In the genomic region with DNA sequence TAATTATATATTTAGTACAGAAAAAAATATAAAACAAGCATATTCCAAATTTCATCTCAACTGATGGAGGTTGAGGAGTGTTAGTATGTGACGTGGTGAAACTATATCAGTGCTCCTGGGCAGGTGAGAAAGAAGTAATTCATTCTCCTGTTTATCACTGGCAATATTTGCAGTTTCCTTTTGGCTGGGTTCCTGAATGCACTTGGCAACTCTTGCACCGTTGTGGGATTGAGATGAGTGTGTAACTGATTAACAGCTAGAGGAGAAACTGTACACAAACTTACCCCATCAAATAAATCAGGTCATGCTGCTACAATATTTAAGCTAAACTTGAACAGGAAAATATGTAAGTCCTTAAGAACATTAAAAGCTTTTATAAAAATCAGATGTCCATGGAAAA, we compare ENCODE assay signal across 23 cellular contexts. TPM values are rescaled to one million over a fixed set of nuclear protein-coding genes. Genes with fewer than 3 reads are reported as not detected.
A peak's percentile ranks its signal among the peaks of the same experiment; 100 is the strongest.
DNase-seq lines count a peak whose midpoint lies in the region; ATAC-seq and TF ChIP-seq lines count a peak whose summit lies in the region.
"Had no signal": no experiment of that assay in that cellular context is flagged by ENCODE, and none has a peak within 500 bp of the region (broad histone marks: within the 10 kb centered on the region; RNA-seq: fewer than 3 reads in every experiment).

No MANE protein-coding gene starts in this region.

- WGBS in stomach, 5 donors, result 17 to 29% (median 20%) methylated on average over 2 of the region's 2 CpGs

- no peak for TF ChIP-seq POLR2A in stomach (IDR thresholded peaks at IDR 0.05)

- H3K27ac ChIP-seq in stomach, result peak overlapping the region in 3 of 5 donors; percentile 25 to 52 (median 30)
- H3K27ac ChIP-seq: cardiac muscle cell, GM23248, suprapubic skin had no signal

- no peak overlapping the region for H3K4me3 ChIP-seq in stomach
- H3K4me3 ChIP-seq: cardiac muscle cell, GM23248, suprapubic skin had no signal

- no peak for TF ChIP-seq CTCF in stomach (IDR thresholded peaks at IDR 0.05)

- no peaks in the 10 kb centered on the region for H3K9me3 ChIP-seq in stomach
- H3K9me3 ChIP-seq: suprapubic skin had no signal

- no peaks in the 10 kb centered on the region for H3K36me3 ChIP-seq in stomach
- H3K36me3 ChIP-seq: cardiac muscle cell, suprapubic skin had no signal

- TF ChIP-seq EP300 in stomach (IDR thresholded peaks at IDR 0.05), result no peak

- peak; percentile 51 for DNase-seq in NCI-H1092 (lab: John Stamatoyannopoulos, UW)
- DNase-seq in NCI-H2196 (lab: John Stamatoyannopoulos, UW; ENCODE audit: unreplicated experiment), result peak; percentile 89
- peak; percentile 46 for DNase-seq in kidney tubule cell (ENCODE audit: low spot score)
- peak; percentile 87 for DNase-seq in stomach
- no peak for DNase-seq in activated CD4-positive, alpha-beta T cell treated with anti-CD3 and anti-CD28 coated beads for 1 hour
- DNase-seq in activated CD4-positive, alpha-beta T cell treated with anti-CD3 and anti-CD28 coated beads for 4 hours, result no peak
- DNase-seq: activated CD4-positive, alpha-beta T cell treated with anti-CD3 and anti-CD28 coated beads for 48 hours; activated naive CD4-positive, alpha-beta T cell treated with anti-CD3 and anti-CD28 coated beads for 36 hours; activated T-cell treated with anti-CD3 and anti-CD28 coated beads, Interleukin-2, amount 50 U/mL, for 72 hours; dermis blood vessel endothelial cell; GDM1; GM23248; HFFc6; islet precursor cell; naive B cell; NCI-H1436 treated with DMSO at 0.1 percent for 48 hours; NCI-H446; T-helper 2 cell had no signal

- H3K4me1 ChIP-seq in stomach, result peaks cover 0 to 27% (median 11%) of the 10 kb centered on the region in 4 donors

- intact Hi-C loops in stomach (cut with DNase I; ENCODE audit: low total_unique reads), result no loop called here

- no peak for ATAC-seq in GM18517 (IDR thresholded peaks at IDR 0.05; ENCODE audit: unreplicated experiment)
- ATAC-seq: activated T-cell treated with anti-CD3 and anti-CD28 coated beads, Interleukin-2, amount 50 U/mL, for 72 hours; SK-N-SH treated with all-trans-retinoic acid at 6 μM for 48 hours; stimulated activated effector memory CD8-positive, alpha-beta T cell treated with anti-CD3 and anti-CD28 coated beads, Interleukin-12 subunit alpha, Interleukin-12 subunit beta, amount 100 ng/mL, for 72 hours had no signal

- H3K27me3 ChIP-seq in stomach, result no peaks in the 10 kb centered on the region
- H3K27me3 ChIP-seq: suprapubic skin had no signal

RNA-seq across cellular contexts. Expression of gene ATP13A4, which starts 2.1 kb away (rescaled TPM):
- total RNA-seq in stomach, result 10 to 100 TPM; 12.3 to 42.6 (median 33.0) TPM
- polyA plus RNA-seq in stomach, result 10 to 100 TPM in 1 of 3 donors, 1 to 10 TPM in 1, under 1 TPM in 1; 0.46 to 13.1 (median 2.8) TPM
- total RNA-seq: dermis blood vessel endothelial cell, GM23248, HFFc6 had no signal
- polyA plus RNA-seq: GM23248 had no signal

RNA-seq across cellular contexts. Expression of gene OPA1, which starts 36.2 kb away (rescaled TPM):
- 100 to 1,000 TPM in 3 of 5 donors, 10 to 100 TPM in 2; 26.1 to 198 (median 117) TPM for total RNA-seq in stomach
- 10 to 100 TPM; 12.1 to 15.7 (median 14.6) TPM for polyA plus RNA-seq in stomach

Comparison
In these comparisons a context has a peak if more than half of its experiments do, and no peak if none do; other contexts are left out.
1. DNase-seq: peak in NCI-H1092 (single experiment), NCI-H2196 (single experiment), kidney tubule cell (single experiment) and stomach (single experiment); none in activated CD4-positive, alpha-beta T cell treated with anti-CD3 and anti-CD28 coated beads for 1 hour (single experiment) and activated CD4-positive, alpha-beta T cell treated with anti-CD3 and anti-CD28 coated beads for 4 hours (0 of 2).